Comparison of ENCODE assay signal across 8 cellular contexts in the genomic region with DNA sequence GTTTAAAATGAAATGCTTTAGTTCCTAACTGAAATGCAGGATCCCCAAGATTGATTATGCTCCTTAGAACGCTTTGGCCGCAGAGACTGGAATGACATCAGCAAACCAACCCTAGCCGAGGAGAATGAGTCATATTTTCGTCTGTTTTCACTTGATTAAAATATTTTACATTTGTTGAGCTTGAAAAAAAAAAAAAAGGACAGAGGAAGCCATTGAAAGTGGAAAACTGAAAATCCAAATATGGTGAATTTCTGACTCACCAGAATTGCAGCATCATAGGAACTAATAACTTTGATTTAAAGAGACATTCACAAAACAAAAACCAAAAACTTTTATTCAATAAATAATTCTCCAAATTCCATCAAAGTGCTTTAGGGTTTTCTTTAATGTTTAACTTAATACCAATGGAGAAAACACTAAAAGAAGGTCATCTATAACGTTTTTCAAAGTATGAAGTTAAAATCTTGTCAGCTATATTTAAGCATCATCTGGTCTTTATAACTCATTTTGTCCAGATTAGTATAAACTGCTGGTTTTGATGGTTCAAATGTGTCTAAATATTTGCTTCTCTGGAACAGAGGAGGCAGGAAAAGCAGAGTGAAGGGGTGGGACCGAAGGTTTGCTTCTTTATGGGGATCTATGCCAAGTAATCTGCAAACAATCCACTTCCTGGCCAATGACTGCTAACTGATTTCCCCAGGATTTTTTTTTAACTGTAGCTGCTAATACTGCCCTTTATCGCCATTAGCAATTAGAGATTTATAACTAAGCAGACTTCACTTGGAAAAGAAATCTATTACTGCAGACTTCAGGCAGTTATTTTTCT. TPM values are rescaled to one million over a fixed set of nuclear protein-coding genes. Genes with fewer than 3 reads are reported as not detected.
DNase-seq lines count a peak whose midpoint lies in the region; ATAC-seq and TF ChIP-seq lines count a peak whose summit lies in the region.

No MANE protein-coding gene starts in this region.

- H3K4me1 ChIP-seq in HEK293 (ENCODE audit: control insufficient read depth, insufficient read depth, low read length) (no peaks in the 10 kb centered on the region), skeletal muscle tissue (ENCODE audit: control insufficient read depth in 3 of 3, insufficient read depth in 3 of 3, low read length in 3 of 3) (no peaks in the 10 kb centered on the region)

- H3K27me3 ChIP-seq in skeletal muscle tissue (ENCODE audit: control insufficient read depth in 3 of 3, insufficient read depth in 3 of 3, low read length in 3 of 3): no peaks in the 10 kb centered on the region

- H3K36me3 Mint-ChIP-seq in T-helper 2 cell treated with Interferon-gamma antibody and Interleukin-4, amounts not matched to agents 5 μg/mL and 100 μg/mL, for 36 hours (ENCODE audit: low read depth): no peaks in the 10 kb centered on the region
- no peaks in the 10 kb centered on the region for H3K36me3 Mint-ChIP-seq in T-cell

- POLR2A ChIA-PET in HEK293 (lab: Yijun Ruan, JAX) (no interaction called here), T-cell (lab: Charles Lee) (no interaction called here)

- no peak for ATAC-seq in T-cell (replicated peaks in 1 of 4)

- H3K9me3 Mint-ChIP-seq in T-helper 2 cell treated with Interferon-gamma antibody and Interleukin-4, amounts not matched to agents 5 μg/mL and 100 μg/mL, for 36 hours: no peaks in the 10 kb centered on the region
- no peaks in the 10 kb centered on the region for H3K9me3 Mint-ChIP-seq in T-cell

- H3K4me3 Mint-ChIP-seq in T-helper 2 cell treated with Interferon-gamma antibody and Interleukin-4, amounts not matched to agents 5 μg/mL and 100 μg/mL, for 36 hours: no peak overlapping the region
- no peak overlapping the region for H3K4me3 Mint-ChIP-seq in T-cell

- H3K4me1 Mint-ChIP-seq in T-helper 2 cell treated with Interferon-gamma antibody and Interleukin-4, amounts not matched to agents 5 μg/mL and 100 μg/mL, for 36 hours (ENCODE audit: low read depth): peaks cover 2% of the 10 kb centered on the region
- no peaks in the 10 kb centered on the region for H3K4me1 Mint-ChIP-seq in T-cell

- CTCF ChIA-PET in HEK293 (lab: Yijun Ruan, JAX): interaction anchor here (0.5 to 0.7 kb wide), 2 partner anchors 452 to 626 kb away, joined by 3 to 5 read pairs; no protein-coding TSS in a partner anchor
- CTCF ChIA-PET in T-cell (lab: Charles Lee): interaction anchor here (0.6 kb wide), 3 partner anchors 29 to 767 kb away, joined by 3 to 4 read pairs (median 3); no protein-coding TSS in a partner anchor

- H3K36me3 ChIP-seq in HEK293 (ENCODE audit: control insufficient read depth in 2 of 2, insufficient read depth in 1 of 2, low read length in 2 of 2): no peaks in the 10 kb centered on the region
- H3K36me3 ChIP-seq in skeletal muscle tissue (ENCODE audit: control insufficient read depth in 3 of 3, insufficient read depth in 3 of 3, low read length in 3 of 3): no peaks in the 10 kb centered on the region

- H3K27ac ChIP-seq in HEK293 (ENCODE audit: extremely low read depth, low read depth, low read length) (no peak overlapping the region), skeletal muscle tissue (ENCODE audit: low read depth, low read length) (peak overlapping the region; percentile 61)

- H3K9me3 ChIP-seq in HEK293 (ENCODE audit: control insufficient read depth, insufficient read depth, low read depth, low read length) (no peaks in the 10 kb centered on the region), skeletal muscle tissue (ENCODE audit: control insufficient read depth in 3 of 3, low read length in 3 of 3) (no peaks in the 10 kb centered on the region)

- no peak for TF ChIP-seq CTCF in HEK293 (tag by site-specific recombination; IDR thresholded peaks at IDR 0.05)

- H3K27ac Mint-ChIP-seq in T-helper 2 cell treated with Interferon-gamma antibody and Interleukin-4, amounts not matched to agents 5 μg/mL and 100 μg/mL, for 36 hours: no peak overlapping the region
- no peak overlapping the region for H3K27ac Mint-ChIP-seq in T-cell

- no peaks in the 10 kb centered on the region for H3K27me3 Mint-ChIP-seq in T-helper 2 cell treated with Interferon-gamma antibody and Interleukin-4, amounts not matched to agents 5 μg/mL and 100 μg/mL, for 36 hours (ENCODE audit: low read depth)
- H3K27me3 Mint-ChIP-seq in T-cell: peaks cover 0 to 10% of the 10 kb centered on the region in 2 donors

- H3K9ac ChIP-seq in skeletal muscle tissue (ENCODE audit: low read depth in 1 of 3, low read length in 3 of 3): peak overlapping the region in 2 of 3 donors; percentile 3 to 25

- peak; percentile 12 for DNase-seq in T-helper 2 cell treated with Interferon-gamma antibody and Interleukin-4, amounts not matched to agents 5 μg/mL and 100 μg/mL, for 36 hours (ENCODE audit: low spot score)
- DNase-seq in globus pallidus (ENCODE audit: low spot score) (peak; percentile 11), NCI-H526 (lab: John Stamatoyannopoulos, UW) (no peak), NCI-H1092 (lab: John Stamatoyannopoulos, UW) (no peak), T-cell (no peak), islet precursor cell (no peak)

- H3K4me3 ChIP-seq in HEK293 (ENCODE audit: low read depth, low read length) (no peak overlapping the region), skeletal muscle tissue (ENCODE audit: low read length in 3 of 3) (peak overlapping the region in 1 of 3 donors; percentile 17)

TF ChIP-seq in HEK293, 187 proteins besides CTCF, POLR2A, EP300 and RAD21:
- TF ChIP-seq ZNF366 (tag by site-specific recombination; conservative IDR thresholded peaks at IDR 0.05) (0 out of 2 replicates have a peak, but pooled peaks have one; percentile 27), PRDM6 (tag by site-specific recombination; IDR thresholded peaks at IDR 0.05) (peak; percentile 37), RBAK (tag by site-specific recombination; IDR thresholded peaks at IDR 0.05) (no peak), ZNF248 (tag by site-specific recombination; IDR thresholded peaks at IDR 0.05) (no peak), ZBTB21 (tag by site-specific recombination; IDR thresholded peaks at IDR 0.05) (peak; percentile 43; the same call in 1 of the 2 replicates), GLIS1 (tag by site-specific recombination; IDR thresholded peaks at IDR 0.05) (no peak), SP3 (tag by site-specific recombination; IDR thresholded peaks at IDR 0.05) (no peak), ZNF629 (tag by site-specific recombination; IDR thresholded peaks at IDR 0.05) (peak; percentile 72; the same call in 1 of the 2 replicates), ZNF660 (tag by site-specific recombination; IDR thresholded peaks at IDR 0.05) (peak; percentile 59; the same call in 1 of the 2 replicates), PRDM1 (tag by site-specific recombination; IDR thresholded peaks at IDR 0.05) (peak; percentile 39; the same call in 1 of the 2 replicates)
- TF ChIP-seq, protein P1, sequence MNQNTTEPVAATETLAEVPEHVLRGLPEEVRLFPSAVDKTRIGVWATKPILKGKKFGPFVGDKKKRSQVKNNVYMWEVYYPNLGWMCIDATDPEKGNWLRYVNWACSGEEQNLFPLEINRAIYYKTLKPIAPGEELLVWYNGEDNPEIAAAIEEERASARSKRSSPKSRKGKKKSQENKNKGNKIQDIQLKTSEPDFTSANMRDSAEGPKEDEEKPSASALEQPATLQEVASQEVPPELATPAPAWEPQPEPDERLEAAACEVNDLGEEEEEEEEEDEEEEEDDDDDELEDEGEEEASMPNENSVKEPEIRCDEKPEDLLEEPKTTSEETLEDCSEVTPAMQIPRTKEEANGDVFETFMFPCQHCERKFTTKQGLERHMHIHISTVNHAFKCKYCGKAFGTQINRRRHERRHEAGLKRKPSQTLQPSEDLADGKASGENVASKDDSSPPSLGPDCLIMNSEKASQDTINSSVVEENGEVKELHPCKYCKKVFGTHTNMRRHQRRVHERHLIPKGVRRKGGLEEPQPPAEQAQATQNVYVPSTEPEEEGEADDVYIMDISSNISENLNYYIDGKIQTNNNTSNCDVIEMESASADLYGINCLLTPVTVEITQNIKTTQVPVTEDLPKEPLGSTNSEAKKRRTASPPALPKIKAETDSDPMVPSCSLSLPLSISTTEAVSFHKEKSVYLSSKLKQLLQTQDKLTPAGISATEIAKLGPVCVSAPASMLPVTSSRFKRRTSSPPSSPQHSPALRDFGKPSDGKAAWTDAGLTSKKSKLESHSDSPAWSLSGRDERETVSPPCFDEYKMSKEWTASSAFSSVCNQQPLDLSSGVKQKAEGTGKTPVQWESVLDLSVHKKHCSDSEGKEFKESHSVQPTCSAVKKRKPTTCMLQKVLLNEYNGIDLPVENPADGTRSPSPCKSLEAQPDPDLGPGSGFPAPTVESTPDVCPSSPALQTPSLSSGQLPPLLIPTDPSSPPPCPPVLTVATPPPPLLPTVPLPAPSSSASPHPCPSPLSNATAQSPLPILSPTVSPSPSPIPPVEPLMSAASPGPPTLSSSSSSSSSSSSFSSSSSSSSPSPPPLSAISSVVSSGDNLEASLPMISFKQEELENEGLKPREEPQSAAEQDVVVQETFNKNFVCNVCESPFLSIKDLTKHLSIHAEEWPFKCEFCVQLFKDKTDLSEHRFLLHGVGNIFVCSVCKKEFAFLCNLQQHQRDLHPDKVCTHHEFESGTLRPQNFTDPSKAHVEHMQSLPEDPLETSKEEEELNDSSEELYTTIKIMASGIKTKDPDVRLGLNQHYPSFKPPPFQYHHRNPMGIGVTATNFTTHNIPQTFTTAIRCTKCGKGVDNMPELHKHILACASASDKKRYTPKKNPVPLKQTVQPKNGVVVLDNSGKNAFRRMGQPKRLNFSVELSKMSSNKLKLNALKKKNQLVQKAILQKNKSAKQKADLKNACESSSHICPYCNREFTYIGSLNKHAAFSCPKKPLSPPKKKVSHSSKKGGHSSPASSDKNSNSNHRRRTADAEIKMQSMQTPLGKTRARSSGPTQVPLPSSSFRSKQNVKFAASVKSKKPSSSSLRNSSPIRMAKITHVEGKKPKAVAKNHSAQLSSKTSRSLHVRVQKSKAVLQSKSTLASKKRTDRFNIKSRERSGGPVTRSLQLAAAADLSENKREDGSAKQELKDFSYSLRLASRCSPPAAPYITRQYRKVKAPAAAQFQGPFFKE (tag by site-specific recombination; IDR thresholded peaks at IDR 0.05; ENCODE audit: borderline replicate concordance): no peak

RNA-seq across cellular contexts. Expression of gene COL5A2, which starts 30.9 kb away (rescaled TPM):
- total RNA-seq in skeletal muscle tissue (404 TPM), T-cell (1 to 10 TPM in 4 of 5 donors, under 1 TPM in 1; 0.40 to 1.9 (median 1.3) TPM)

Comparison
In these comparisons a context has a peak if more than half of its experiments do, and no peak if none do; other contexts are left out.
1. DNase-seq: peak in T-helper 2 cell treated with Interferon-gamma antibody and Interleukin-4, amounts not matched to agents 5 μg/mL and 100 μg/mL, for 36 hours (single experiment) and globus pallidus (single experiment); none in NCI-H526 (0 of 2), NCI-H1092 (single experiment), T-cell (0 of 34) and islet precursor cell (single experiment).
2. RNA of gene COL5A2, which starts 30.9 kb away (total RNA-seq): 404 TPM in skeletal muscle tissue (single experiment); 0.40 to 1.9 TPM in T-cell; every median in the first group is over 100 times any median in the second.